Comparison of ENCODE assay signal across 8 cellular contexts in genomic region chr11:27701262-27702105, GRCh38. TPM values are rescaled to one million over a fixed set of nuclear protein-coding genes. Genes with fewer than 3 reads are reported as not detected.
DNase-seq lines count a peak whose midpoint lies in the region; ATAC-seq, FAIRE-seq and TF ChIP-seq lines count a peak whose summit lies in the region.

No MANE protein-coding gene starts in this region.

- H3K36me3 Mint-ChIP-seq in naive thymus-derived CD4-positive, alpha-beta T cell: no peaks in the 10 kb centered on the region

- dilution Hi-C loops in endothelial cell of umbilical vein (cut with MboI; ENCODE audit: extremely low pct_ligation_motif_present, low sequenced_read_pairs): no loop called here

- FAIRE-seq in endothelial cell of umbilical vein (lab: Jason Lieb, UNC): no peak

- peaks cover 11% of the 10 kb centered on the region for H3K36me3 ChIP-seq in SJSA1
- no peaks in the 10 kb centered on the region for H3K36me3 ChIP-seq in endothelial cell of umbilical vein (ENCODE audit: control insufficient read depth in 2 of 2, extremely low read depth in 1 of 2, insufficient read depth in 2 of 2, low read length in 2 of 2)
- H3K36me3 ChIP-seq in naive thymus-derived CD4-positive, alpha-beta T cell (ENCODE audit: control insufficient read depth in 2 of 3, insufficient read depth in 3 of 3, low read length in 3 of 3): no peaks in the 10 kb centered on the region

- H2AFZ ChIP-seq in endothelial cell of umbilical vein (ENCODE audit: low read depth, low read length): peak overlapping the region; percentile 53

- H3K4me2 ChIP-seq in endothelial cell of umbilical vein (ENCODE audit: insufficient read depth, low read length): peak overlapping the region; percentile 86

- CTCF ChIA-PET in endothelial cell of umbilical vein (lab: Charles Lee): interaction anchor here (0.7 to 9.0 kb wide), 12 partner anchors 10 to 1633 kb away, joined by 3 to 168 read pairs (median 22); partner anchors contain the start of genes KIF18A and METTL15
- CTCF ChIA-PET in naive thymus-derived CD4-positive, alpha-beta T cell (lab: Charles Lee): no interaction called here

- TF ChIP-seq CTCF in HFF-Myc (IDR thresholded peaks at IDR 0.05; ENCODE audit: low read depth, low read length, missing control alignments) (peak; percentile 36), endothelial cell of umbilical vein (IDR thresholded peaks at IDR 0.05; ENCODE audit: extremely low read depth in 1 of 2, insufficient read depth in 1 of 2, low read depth in 1 of 2, low read length in 2 of 2) (peak; percentile 6 to 40)

- peaks cover 0 to 5% (median 0%) of the 10 kb centered on the region in 11 donors for H3K9me3 Mint-ChIP-seq in naive thymus-derived CD4-positive, alpha-beta T cell

- H3K4me1 ChIP-seq in SJSA1 (replicated peaks): peaks cover 14% of the 10 kb centered on the region
- peaks cover 19% of the 10 kb centered on the region for H3K4me1 ChIP-seq in endothelial cell of umbilical vein (ENCODE audit: control insufficient read depth, extremely low read depth, insufficient read depth, low read length)
- H3K4me1 ChIP-seq in naive thymus-derived CD4-positive, alpha-beta T cell (ENCODE audit: control insufficient read depth in 2 of 2, insufficient read depth in 2 of 2, low read length in 2 of 2): peaks cover 0 to 13% of the 10 kb centered on the region in 2 donors

- no peaks in the 10 kb centered on the region for H3K9me1 ChIP-seq in endothelial cell of umbilical vein (replicated peaks; ENCODE audit: control insufficient read depth, extremely low read depth, insufficient read depth, low read length)

- H3K9me3 ChIP-seq in SJSA1 (replicated peaks) (no peaks in the 10 kb centered on the region), endothelial cell of umbilical vein (replicated peaks; ENCODE audit: control insufficient read depth, insufficient read depth, low read length) (no peaks in the 10 kb centered on the region)
- no peaks in the 10 kb centered on the region for H3K9me3 ChIP-seq in naive thymus-derived CD4-positive, alpha-beta T cell (ENCODE audit: control insufficient read depth in 2 of 3, low read length in 3 of 3)

- peak overlapping the region in 1 of 9 donors; percentile 29 for H3K27ac Mint-ChIP-seq in naive thymus-derived CD4-positive, alpha-beta T cell

- H3K4me1 Mint-ChIP-seq in naive thymus-derived CD4-positive, alpha-beta T cell: peaks cover 12 to 32% (median 25%) of the 10 kb centered on the region in 7 donors

- peak; percentile 30 to 36 for DNase-seq in NCI-H2081 (lab: John Stamatoyannopoulos, UW)
- no peak for DNase-seq in NCI-H2081 treated with DMSO at 0.1 percent for 48 hours (lab: John Stamatoyannopoulos, UW)
- DNase-seq in HFF-Myc (ENCODE audit: extremely low read depth, low read depth): no peak
- DNase-seq in SJSA1 (ENCODE audit: low read depth in 1 of 2, low spot score in 2 of 2): peak; percentile 67 to 75
- peak; percentile 59 for DNase-seq in endothelial cell of umbilical vein (ENCODE audit: low read depth, low spot score)
- no peak for DNase-seq in naive thymus-derived CD4-positive, alpha-beta T cell
- no peak for DNase-seq in NCI-H446 (lab: John Stamatoyannopoulos, UW)
- no peak for DNase-seq in cortex of kidney (lab: John Stamatoyannopoulos, UW)

- TF ChIP-seq POLR2A in endothelial cell of umbilical vein (IDR thresholded peaks at IDR 0.05; ENCODE audit: low read depth, low read length): no peak

- ATAC-seq in naive thymus-derived CD4-positive, alpha-beta T cell: no peak

- H3K27ac ChIP-seq in SJSA1 (peak overlapping the region; percentile 11; the same call in 1 of the 2 replicates), endothelial cell of umbilical vein (ENCODE audit: insufficient read depth, low read depth, low read length) (no peak overlapping the region)
- H3K27ac ChIP-seq in naive thymus-derived CD4-positive, alpha-beta T cell (ENCODE audit: low read depth, low read length): no peak overlapping the region

- intact Hi-C loops in endothelial cell of umbilical vein (cut with micrococcal nuclease): loop anchor here (1.0 to 2.0 kb wide), 4 partner anchors 17 to 1041 kb away; partner anchors contain the start of genes KIF18A and METTL15
- intact Hi-C loops in naive thymus-derived CD4-positive, alpha-beta T cell (cut with micrococcal nuclease): loop anchor here in 1 of 2 donors (1.0 kb wide), 1 partner anchor 21 kb away; no protein-coding TSS in a partner anchor

- H3K27me3 ChIP-seq in SJSA1 (replicated peaks) (no peaks in the 10 kb centered on the region), endothelial cell of umbilical vein (ENCODE audit: control insufficient read depth in 2 of 2, insufficient read depth in 2 of 2, low read length in 2 of 2) (peaks cover 0 to 10% of the 10 kb centered on the region in 2 experiments)
- H3K27me3 ChIP-seq in naive thymus-derived CD4-positive, alpha-beta T cell (ENCODE audit: control insufficient read depth in 2 of 2, insufficient read depth in 2 of 2, low read length in 2 of 2): peaks cover 5 to 15% of the 10 kb centered on the region in 2 donors

- peak overlapping the region; percentile 50 for H3K9ac ChIP-seq in endothelial cell of umbilical vein (replicated peaks; ENCODE audit: extremely low read depth, insufficient read depth, low read length)

- POLR2A ChIA-PET in endothelial cell of umbilical vein (lab: Charles Lee): interaction anchor here (0.7 kb wide), 2 partner anchors 42 to 1221 kb away, joined by 4 to 5 read pairs; no protein-coding TSS in a partner anchor
- POLR2A ChIA-PET in naive thymus-derived CD4-positive, alpha-beta T cell (lab: Charles Lee): no interaction called here

- peak overlapping the region; percentile 75 to 91 (median 83) for H3K4me3 Mint-ChIP-seq in naive thymus-derived CD4-positive, alpha-beta T cell

- BruUV-seq in endothelial cell of umbilical vein (replicated peaks; lab: Mats Ljungman, UMichigan): no TSS peak

- H3K27me3 Mint-ChIP-seq in naive thymus-derived CD4-positive, alpha-beta T cell: peaks cover 57 to 81% (median 75%) of the 10 kb centered on the region in 5 donors

- H3K4me3 ChIP-seq in HFF-Myc (replicated peaks; ENCODE audit: low read depth, low read length) (peak overlapping the region; percentile 96), SJSA1 (peak overlapping the region; percentile 66), endothelial cell of umbilical vein (replicated peaks in 1 of 3; ENCODE audit: insufficient read depth in 1 of 3, low read depth in 1 of 3, low read length in 3 of 3) (peak overlapping the region; percentile 22 to 75 (median 67))
- peak overlapping the region; percentile 31 for H3K4me3 ChIP-seq in naive thymus-derived CD4-positive, alpha-beta T cell (ENCODE audit: low read length)

- no peaks in the 10 kb centered on the region for H4K20me1 ChIP-seq in endothelial cell of umbilical vein (replicated peaks; ENCODE audit: control insufficient read depth, extremely low read depth, insufficient read depth, low read length)

- no peaks in the 10 kb centered on the region for H3K79me2 ChIP-seq in endothelial cell of umbilical vein (ENCODE audit: control insufficient read depth, insufficient read depth, low read length)

TF ChIP-seq in endothelial cell of umbilical vein, 7 proteins besides CTCF, POLR2A, EP300 and RAD21:
- TF ChIP-seq MAX (IDR thresholded peaks at IDR 0.05; ENCODE audit: insufficient read depth, insufficient read length): no peak
- no peak for TF ChIP-seq MYC (IDR thresholded peaks at IDR 0.05; ENCODE audit: low read depth, low read length)
- no peak for TF ChIP-seq FOS (IDR thresholded peaks at IDR 0.05; ENCODE audit: borderline replicate concordance, insufficient read depth, low read length)
- no peak for TF ChIP-seq JUN (IDR thresholded peaks at IDR 0.05; ENCODE audit: borderline replicate concordance, insufficient read depth, insufficient read length, low read depth)
- TF ChIP-seq EZH2 (IDR thresholded peaks at IDR 0.05; ENCODE audit: borderline replicate concordance, low read depth, low read length, severe bottlenecking): no peak
- no peak for TF ChIP-seq POLR2AphosphoS5 (IDR thresholded peaks at IDR 0.05; ENCODE audit: insufficient read depth, low read depth, low read length)
- no peak for TF ChIP-seq GATA2 (IDR thresholded peaks at IDR 0.05; ENCODE audit: insufficient read depth, insufficient read length, low read depth, low read length)

RNA-seq across cellular contexts. Expression of gene BDNF, which starts 1.2 kb away (rescaled TPM):
- 22.4 and 23.6 TPM in 2 replicates for total RNA-seq in SJSA1 (2014; rRNA removed; shearing (Covaris generic))
- total RNA-seq in endothelial cell of umbilical vein: 2.6 and 3.1 TPM in 2 replicates
- 3.2 and 3.6 TPM in 2 replicates for polyA plus RNA-seq in endothelial cell of umbilical vein
- 5.4 and 5.8 TPM in 2 replicates for polyA plus RNA-seq in endothelial cell of umbilical vein (2011; cell fraction: cytosol; rRNA removed)
- polyA plus RNA-seq in endothelial cell of umbilical vein (2011; cell fraction: nucleus; rRNA removed): 13.2 and 13.8 TPM in 2 replicates
- polyA plus RNA-seq in endothelial cell of umbilical vein (2012): 10.4 and 13.0 TPM in 2 replicates
- 6.2 and 7.7 TPM in 2 replicates for polyA minus RNA-seq in endothelial cell of umbilical vein
- 1.4 TPM for polyA minus RNA-seq in endothelial cell of umbilical vein (2011; cell fraction: cytosol; rRNA and poly(A)+ RNA removed)
- polyA minus RNA-seq in endothelial cell of umbilical vein (2011; cell fraction: nucleus; rRNA and poly(A)+ RNA removed): 17.7 and 20.4 TPM in 2 replicates
- not detected for total RNA-seq in naive thymus-derived CD4-positive, alpha-beta T cell
- not detected for polyA plus RNA-seq in naive thymus-derived CD4-positive, alpha-beta T cell

Comparison
In these comparisons a context has a peak if more than half of its experiments do, and no peak if none do; other contexts are left out.
1. DNase-seq: peak in NCI-H2081 (2 of 2), SJSA1 (2 of 2) and endothelial cell of umbilical vein (single experiment); none in NCI-H2081 treated with DMSO at 0.1 percent for 48 hours (single experiment), HFF-Myc (single experiment), naive thymus-derived CD4-positive, alpha-beta T cell (0 of 9), NCI-H446 (0 of 2) and cortex of kidney (single experiment).
2. H3K4me3 ChIP-seq: peak in every context shown above with its lines; median percentile 96 in HFF-Myc; 67 in endothelial cell of umbilical vein; 66 in SJSA1; 31 in naive thymus-derived CD4-positive, alpha-beta T cell.